ENCODE assay signal across 25 cellular contexts in the genomic region with DNA sequence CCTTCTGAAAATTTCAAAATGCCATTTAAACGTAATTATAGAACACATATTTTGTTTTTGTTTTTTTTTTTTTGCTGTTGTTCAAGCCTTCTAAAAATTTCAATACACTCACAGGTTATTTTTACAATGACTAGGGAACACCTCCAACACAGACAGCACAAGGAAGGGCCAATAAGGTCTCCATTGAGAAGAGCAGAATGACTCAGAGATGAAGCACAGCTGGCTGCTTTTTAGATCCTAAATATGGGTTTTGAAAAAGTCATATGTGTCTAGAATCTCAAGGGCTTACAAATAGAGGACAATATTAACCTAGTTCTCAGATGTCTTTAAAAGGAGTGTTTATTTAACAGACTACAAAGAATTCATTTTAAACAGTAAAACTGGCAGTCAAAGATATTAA.
DNase-seq lines count a peak whose midpoint lies in the region; ATAC-seq and TF ChIP-seq lines count a peak whose summit lies in the region.
"Had no signal": no experiment of that assay in that cellular context is flagged by ENCODE, and none has a peak within 500 bp of the region (broad histone marks: within the 10 kb centered on the region; RNA-seq: fewer than 3 reads in every experiment).

No MANE protein-coding gene starts in this region.

- peaks cover 27% of the 10 kb centered on the region for H3K4me1 Mint-ChIP-seq in HFFc6 (ENCODE audit: low read depth)
- H3K4me1 Mint-ChIP-seq: IgD-negative memory B cell; stimulated activated naive B cell treated with anti-CD40 and anti-IgM and Interleukin-4, amounts not matched to agents 10 μg/mL and 1 μg/mL and 100 μg/mL, for 72 hours; T-cell had no signal

- ATAC-seq in HG02938 (IDR thresholded peaks at IDR 0.05; ENCODE audit: unreplicated experiment) (no peak), GM21447 (IDR thresholded peaks at IDR 0.05; ENCODE audit: unreplicated experiment) (no peak)
- ATAC-seq: activated CD8-positive, alpha-beta T cell treated with anti-CD3 and anti-CD28 coated beads, Interleukin-2, amount 10 ng/mL, durations not matched to agents 7 days and 5 days; stimulated activated naive B cell treated with anti-CD40 and anti-IgM and Interleukin-4, amounts not matched to agents 10 μg/mL and 1 μg/mL and 100 μg/mL, for 72 hours; T-cell had no signal

- H3K27me3 Mint-ChIP-seq in HFFc6 (ENCODE audit: insufficient read depth) = no peaks in the 10 kb centered on the region
- H3K27me3 Mint-ChIP-seq: CD4-positive, alpha-beta T cell; IgD-negative memory B cell; stimulated activated naive B cell treated with anti-CD40 and anti-IgM and Interleukin-4, amounts not matched to agents 10 μg/mL and 1 μg/mL and 100 μg/mL, for 72 hours; T-cell had no signal

- in situ Hi-C loops in astrocyte of the spinal cord (cut with HindIII; ENCODE audit: low sequenced_read_pairs) = no loop called here

- H3K4me3 ChIP-seq in astrocyte of the spinal cord (ENCODE audit: low read depth, low read length) = no peak overlapping the region
- H3K4me3 ChIP-seq: cardiac muscle cell, lung, smooth muscle cell, testis, uterus had no signal

- no peaks in the 10 kb centered on the region for H3K9me3 Mint-ChIP-seq in HFFc6
- H3K9me3 Mint-ChIP-seq: CD4-positive, alpha-beta T cell; stimulated activated naive B cell treated with anti-CD40 and anti-IgM and Interleukin-4, amounts not matched to agents 10 μg/mL and 1 μg/mL and 100 μg/mL, for 72 hours had no signal

- DNase-seq in DMS53 (lab: John Stamatoyannopoulos, UW) (peak; percentile 82), HFFc6 (peak; percentile 15), astrocyte of the spinal cord (ENCODE audit: low read depth, low spot score) (peak; percentile 45), foreskin melanocyte (peak; percentile 30), HK-2 (ENCODE audit: unreplicated experiment) (no peak), SHP77 (lab: John Stamatoyannopoulos, UW) (no peak)
- DNase-seq: activated CD4-positive, CD25-positive, alpha-beta regulatory T cell treated with anti-CD3 and anti-CD28 coated beads, Interleukin-2, amount 50 U/mL, for 72 hours; activated CD8-positive, alpha-beta T cell treated with anti-CD3 and anti-CD28 coated beads, Interleukin-2, amount 10 ng/mL, durations not matched to agents 7 days and 5 days; activated gamma-delta T cell treated with Interleukin-2 at 50 U/mL for 16 hours; CD4-positive, alpha-beta T cell; hippocampal formation; MM.1S; NCI-H1436 treated with DMSO at 0.1 percent for 48 hours; NCI-H226; stimulated activated CD4-positive, alpha-beta T cell treated with anti-CD3 and anti-CD28 coated beads, Interleukin-2, amount 100 ng/mL, for 48 hours; stimulated activated naive B cell treated with anti-CD40 and anti-IgM and Interleukin-4, amounts not matched to agents 10 μg/mL and 1 μg/mL and 100 μg/mL, for 72 hours; T-cell; testis; uterus had no signal

- TF ChIP-seq CTCF in HFFc6 (IDR thresholded peaks at IDR 0.05) (no peak), astrocyte of the spinal cord (IDR thresholded peaks at IDR 0.05; ENCODE audit: low read depth, low read length) (no peak)

- H3K27ac Mint-ChIP-seq in HFFc6 = no peak overlapping the region
- H3K27ac Mint-ChIP-seq: activated CD8-positive, alpha-beta T cell treated with anti-CD3 and anti-CD28 coated beads, Interleukin-2, amount 10 ng/mL, durations not matched to agents 7 days and 5 days; CD4-positive, alpha-beta T cell; IgD-negative memory B cell; stimulated activated naive B cell treated with anti-CD40 and anti-IgM and Interleukin-4, amounts not matched to agents 10 μg/mL and 1 μg/mL and 100 μg/mL, for 72 hours; T-cell had no signal

- no peaks in the 10 kb centered on the region; the same call in 1 of the 2 replicates for H3K36me3 Mint-ChIP-seq in HFFc6 (ENCODE audit: low read depth)
- H3K36me3 Mint-ChIP-seq: IgD-negative memory B cell; stimulated activated naive B cell treated with anti-CD40 and anti-IgM and Interleukin-4, amounts not matched to agents 10 μg/mL and 1 μg/mL and 100 μg/mL, for 72 hours; T-cell had no signal

- no peak overlapping the region for H3K4me3 Mint-ChIP-seq in HFFc6
- H3K4me3 Mint-ChIP-seq: activated CD8-positive, alpha-beta T cell treated with anti-CD3 and anti-CD28 coated beads, Interleukin-2, amount 10 ng/mL, durations not matched to agents 7 days and 5 days; CD4-positive, alpha-beta T cell; IgD-negative memory B cell; stimulated activated naive B cell treated with anti-CD40 and anti-IgM and Interleukin-4, amounts not matched to agents 10 μg/mL and 1 μg/mL and 100 μg/mL, for 72 hours; T-cell had no signal

Comparison
In these comparisons a context has a peak if more than half of its experiments do, and no peak if none do; other contexts are left out.
1. DNase-seq: peak in DMS53 (single experiment), HFFc6 (single experiment), astrocyte of the spinal cord (single experiment) and foreskin melanocyte (single experiment); none in HK-2 (single experiment) and SHP77 (0 of 2).